ENCODE assay signal across 14 cellular contexts in genomic region chr1:206504363-206504713, GRCh38. TPM values are rescaled to one million over a fixed set of nuclear protein-coding genes. Genes with fewer than 3 reads are reported as not detected.
DNase-seq lines count a peak whose midpoint lies in the region; ATAC-seq and TF ChIP-seq lines count a peak whose summit lies in the region.
"Had no signal": no experiment of that assay in that cellular context is flagged by ENCODE, and none has a peak within 500 bp of the region (broad histone marks: within the 10 kb centered on the region; RNA-seq: fewer than 3 reads in every experiment).

No MANE protein-coding gene starts in this region.

- 4 to 12% methylated on average over 3 of the region's 3 CpGs for WGBS in esophagus squamous epithelium, 2 donors
- WGBS in testis, 2 donors: 75 to 78% methylated on average over 3 of the region's 3 CpGs

- H3K27me3 Mint-ChIP-seq in activated naive CD4-positive, alpha-beta T cell treated with anti-CD3 and anti-CD28 coated beads, Interleukin-2, amount 50 U/mL, for 24 hours: peaks cover 5% of the 10 kb centered on the region

- H3K4me1 Mint-ChIP-seq in activated naive CD4-positive, alpha-beta T cell treated with anti-CD3 and anti-CD28 coated beads, Interleukin-2, amount 50 U/mL, for 24 hours: peaks cover 40% of the 10 kb centered on the region

- H3K36me3 ChIP-seq in SJSA1 (no peaks in the 10 kb centered on the region), esophagus squamous epithelium (no peaks in the 10 kb centered on the region), thoracic aorta (no peaks in the 10 kb centered on the region), testis (ENCODE audit: low read depth, missing control alignments) (no peaks in the 10 kb centered on the region)
- H3K36me3 ChIP-seq: esophagus muscularis mucosa, uterus had no signal

- ATAC-seq in thoracic aorta (ENCODE audit: insufficient number of reproducible peaks, low FRiP score, low read depth): no peak

- intact Hi-C loops in esophagus squamous epithelium (cut with DNase I) (no loop called here), testis (cut with DNase I; ENCODE audit: low total_unique reads) (no loop called here)

- TF ChIP-seq CTCF in esophagus squamous epithelium (IDR thresholded peaks at IDR 0.05): no peak
- no peak for TF ChIP-seq CTCF in thoracic aorta (IDR thresholded peaks at IDR 0.05)
- TF ChIP-seq CTCF in testis (IDR thresholded peaks at IDR 0.05): no peak

- no peak overlapping the region for H3K4me3 ChIP-seq in SJSA1
- H3K4me3 ChIP-seq in esophagus squamous epithelium: no peak overlapping the region
- peak overlapping the region; percentile 11 for H3K4me3 ChIP-seq in thoracic aorta
- H3K4me3 ChIP-seq in testis: no peak overlapping the region
- H3K4me3 ChIP-seq: esophagus muscularis mucosa, uterus had no signal

- TF ChIP-seq POLR2A in esophagus squamous epithelium (IDR thresholded peaks at IDR 0.05) (no peak), testis (IDR thresholded peaks at IDR 0.05) (no peak)

- no peak for DNase-seq in activated naive CD4-positive, alpha-beta T cell treated with Interleukin-2 at 50 U/mL for 16 hours
- no peak for DNase-seq in SJSA1 (ENCODE audit: low read depth in 1 of 2, low spot score in 2 of 2)
- no peak for DNase-seq in esophagus squamous epithelium (lab: John Stamatoyannopoulos, UW)
- DNase-seq in thoracic aorta (ENCODE audit: low spot score): no peak
- no peak for DNase-seq in testis
- DNase-seq in NCI-H187 (lab: John Stamatoyannopoulos, UW): no peak
- no peak for DNase-seq in LoVo (ENCODE audit: low spot score)
- DNase-seq: activated CD4-positive, CD25-positive, alpha-beta regulatory T cell; cortex of kidney; NCI-H1417; NCI-H446 treated with DMSO at 0.1 percent for 48 hours had no signal

- peak overlapping the region; percentile 36 for H3K27ac Mint-ChIP-seq in activated naive CD4-positive, alpha-beta T cell treated with anti-CD3 and anti-CD28 coated beads, Interleukin-2, amount 50 U/mL, for 24 hours

- H3K9me3 ChIP-seq in SJSA1 (replicated peaks) (no peaks in the 10 kb centered on the region), esophagus squamous epithelium (no peaks in the 10 kb centered on the region), thoracic aorta (no peaks in the 10 kb centered on the region), testis (no peaks in the 10 kb centered on the region)
- H3K9me3 ChIP-seq: esophagus muscularis mucosa, uterus had no signal

- H3K4me3 Mint-ChIP-seq in activated naive CD4-positive, alpha-beta T cell treated with anti-CD3 and anti-CD28 coated beads, Interleukin-2, amount 50 U/mL, for 24 hours: no peak overlapping the region

- H3K36me3 Mint-ChIP-seq in activated naive CD4-positive, alpha-beta T cell treated with anti-CD3 and anti-CD28 coated beads, Interleukin-2, amount 50 U/mL, for 24 hours: no peaks in the 10 kb centered on the region

- no peaks in the 10 kb centered on the region for H3K9me3 Mint-ChIP-seq in activated naive CD4-positive, alpha-beta T cell treated with anti-CD3 and anti-CD28 coated beads, Interleukin-2, amount 50 U/mL, for 24 hours

- H3K4me1 ChIP-seq in SJSA1 (replicated peaks) (peaks cover 85% of the 10 kb centered on the region), esophagus squamous epithelium (peaks cover 32 to 91% (median 50%) of the 10 kb centered on the region in 3 donors), thoracic aorta (ENCODE audit: control insufficient read depth in 1 of 2, low read depth in 2 of 2) (peaks cover 43 to 66% of the 10 kb centered on the region in 2 donors), testis (peaks cover 3% of the 10 kb centered on the region)
- H3K4me1 ChIP-seq: uterus had no signal

- H3K27me3 ChIP-seq in SJSA1 (replicated peaks) (no peaks in the 10 kb centered on the region), esophagus squamous epithelium (peaks cover 0 to 8% (median 0%) of the 10 kb centered on the region in 4 donors), thoracic aorta (replicated peaks; ENCODE audit: insufficient read depth) (no peaks in the 10 kb centered on the region), testis (no peaks in the 10 kb centered on the region)
- H3K27me3 ChIP-seq: uterus had no signal

- peak overlapping the region; percentile 24 for H3K27ac ChIP-seq in SJSA1
- peak overlapping the region; percentile 69 to 86 (median 77) for H3K27ac ChIP-seq in esophagus squamous epithelium
- H3K27ac ChIP-seq in thoracic aorta: peak overlapping the region in 1 of 2 donors; percentile 92
- no peak overlapping the region for H3K27ac ChIP-seq in testis

RNA-seq across cellular contexts. Expression of gene RASSF5, which starts 3.0 kb away (rescaled TPM):
- 2.7 and 3.3 TPM in 2 replicates for total RNA-seq in SJSA1 (2014; rRNA removed; shearing (Covaris generic))
- total RNA-seq in esophagus squamous epithelium: 10 to 100 TPM; 29.2 to 85.3 (median 35.1) TPM
- 10 to 100 TPM; 21.7 to 22.8 TPM for total RNA-seq in thoracic aorta
- 1 to 10 TPM; 4.3 to 8.4 TPM for total RNA-seq in testis
- 5.9 TPM for polyA plus RNA-seq in testis (ENCODE audit: insufficient read depth, low read depth, low replicate concordance)

RNA-seq across cellular contexts. Expression of gene IKBKE, which starts 34.1 kb away (rescaled TPM):
- total RNA-seq in SJSA1 (2014; rRNA removed; shearing (Covaris generic)): 12.6 and 26.7 TPM in 2 replicates
- total RNA-seq in esophagus squamous epithelium: 10 to 100 TPM; 12.6 to 23.7 (median 18.1) TPM
- total RNA-seq in thoracic aorta: 10 to 100 TPM in 1 of 2 donors, 1 to 10 TPM in 1; 5.8 to 16.1 TPM
- 1 to 10 TPM in 1 of 2 donors, under 1 TPM in 1; 0.99 to 1.0 TPM for total RNA-seq in testis
- polyA plus RNA-seq in testis (ENCODE audit: insufficient read depth, low read depth, low replicate concordance): 1.6 TPM

Comparison
In these comparisons a context has a peak if more than half of its experiments do, and no peak if none do; other contexts are left out.
1. H3K27ac ChIP-seq: peak in SJSA1 (single experiment) and esophagus squamous epithelium (4 of 4); none in testis (0 of 2).